ENCODE assay signal across 8 cellular contexts in genomic region chr5:55821731-55822512, GRCh38. TPM values are rescaled to one million over a fixed set of nuclear protein-coding genes. Genes with fewer than 3 reads are reported as not detected.
A peak's percentile ranks its signal among the peaks of the same experiment; 100 is the strongest.
DNase-seq lines count a peak whose midpoint lies in the region; ATAC-seq and TF ChIP-seq lines count a peak whose summit lies in the region.

No MANE protein-coding gene starts in this region.

- intact Hi-C loops in lower lobe of right lung (cut with DNase I) (no loop called here), vagina (cut with DNase I) (no loop called here)

- ATAC-seq in lower lobe of right lung (peak; percentile 74 to 89), HG02588 (IDR thresholded peaks at IDR 0.05; ENCODE audit: unreplicated experiment) (no peak), HG02678 (IDR thresholded peaks at IDR 0.05; ENCODE audit: unreplicated experiment) (no peak)

- peak; percentile 18 for DNase-seq in stimulated activated CD4-positive, alpha-beta T cell treated with anti-CD3 and anti-CD28 coated beads, Interleukin-15, amount 100 ng/mL, for 24 hours
- no peak for DNase-seq in stimulated activated CD4-positive, alpha-beta T cell treated with anti-CD3 and anti-CD28 coated beads, Interleukin-4, amount 100 ng/mL, for 24 hours
- DNase-seq in dermis blood vessel endothelial cell (peak; percentile 23), lower lobe of right lung (peak; percentile 50), vagina (ENCODE audit: extremely low spot score in 2 of 2) (no peak), RPMI8226 (no peak)

- TF ChIP-seq CTCF in lower lobe of right lung (IDR thresholded peaks at IDR 0.05) (no peak), vagina (IDR thresholded peaks at IDR 0.05) (no peak)

- no peaks in the 10 kb centered on the region for H3K9me3 ChIP-seq in lower lobe of right lung
- H3K9me3 ChIP-seq in vagina, result no peaks in the 10 kb centered on the region

- H3K36me3 ChIP-seq in lower lobe of right lung (no peaks in the 10 kb centered on the region), vagina (no peaks in the 10 kb centered on the region)

- peaks cover 14% of the 10 kb centered on the region for H3K27me3 ChIP-seq in lower lobe of right lung (ENCODE audit: low read depth)
- H3K27me3 ChIP-seq in vagina, result no peaks in the 10 kb centered on the region

- H3K4me1 ChIP-seq in lower lobe of right lung (peaks cover 6% of the 10 kb centered on the region), vagina (peaks cover 11% of the 10 kb centered on the region)

- H3K4me3 ChIP-seq in lower lobe of right lung, result peak overlapping the region; percentile 50
- peak overlapping the region; percentile 26 to 40 for H3K4me3 ChIP-seq in vagina

- TF ChIP-seq POLR2A in vagina (IDR thresholded peaks at IDR 0.05), result no peak

- H3K27ac ChIP-seq in lower lobe of right lung (no peak overlapping the region), vagina (no peak overlapping the region)

RNA-seq across cellular contexts. Expression of gene IL31RA, which starts 29.2 kb away (rescaled TPM):
- total RNA-seq in dermis blood vessel endothelial cell (0.19 TPM in 1 of 2 replicates, not detected in the other), lower lobe of right lung (not detected), vagina (not detected)

Comparison
In these comparisons a context has a peak if more than half of its experiments do, and no peak if none do; other contexts are left out.
1. DNase-seq: peak in stimulated activated CD4-positive, alpha-beta T cell treated with anti-CD3 and anti-CD28 coated beads, Interleukin-15, amount 100 ng/mL, for 24 hours (single experiment), dermis blood vessel endothelial cell (single experiment) and lower lobe of right lung (single experiment); none in stimulated activated CD4-positive, alpha-beta T cell treated with anti-CD3 and anti-CD28 coated beads, Interleukin-4, amount 100 ng/mL, for 24 hours (single experiment), vagina (0 of 2) and RPMI8226 (single experiment).
2. ATAC-seq: peak in lower lobe of right lung (2 of 2); none in HG02588 (single experiment) and HG02678 (single experiment).